Comparison of ENCODE assay signal across 8 cellular contexts in the genomic region with DNA sequence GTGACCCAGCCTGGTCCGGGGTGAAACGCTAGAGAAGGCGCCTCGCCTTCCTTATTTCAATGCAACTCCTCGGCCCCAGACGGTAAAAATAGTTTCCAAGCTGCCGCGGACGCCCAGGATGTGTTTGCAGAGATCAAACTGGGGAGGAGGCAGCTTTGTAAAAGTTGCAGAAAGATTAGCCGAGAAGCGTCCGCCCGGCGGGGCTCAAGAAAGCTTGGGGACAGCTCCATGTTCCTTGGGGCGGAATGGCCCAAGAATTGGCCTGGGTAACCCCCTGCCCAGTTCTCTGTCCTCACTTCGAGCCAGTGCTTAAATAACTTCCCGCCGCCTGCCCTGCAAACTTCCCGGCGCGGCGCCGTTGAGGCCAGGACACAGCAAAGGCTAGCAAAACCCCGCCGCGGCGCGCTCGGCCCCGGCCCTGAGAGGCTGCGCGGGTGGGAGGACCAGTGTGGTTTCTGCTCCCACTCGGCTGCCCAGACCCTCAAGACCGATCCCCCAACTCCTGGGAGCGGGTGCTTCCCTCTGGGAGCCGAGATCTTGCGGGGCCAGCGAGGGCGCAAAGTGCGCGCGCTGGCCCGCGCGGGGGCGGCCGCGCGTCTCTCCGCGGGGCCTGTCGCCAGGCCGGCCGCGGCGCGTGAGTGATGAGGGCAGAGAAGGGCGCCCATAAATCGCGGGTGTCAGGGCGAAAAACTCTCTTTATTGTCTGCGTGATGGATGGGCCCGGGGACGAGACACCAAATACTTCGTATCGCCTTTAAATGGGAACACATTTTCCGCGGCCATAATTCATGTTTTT. TPM values are rescaled to one million over a fixed set of nuclear protein-coding genes. Genes with fewer than 3 reads are reported as not detected.
A peak's percentile ranks its signal among the peaks of the same experiment; 100 is the strongest.
DNase-seq lines count a peak whose midpoint lies in the region; ATAC-seq and TF ChIP-seq lines count a peak whose summit lies in the region.

No MANE protein-coding gene starts in this region.

- TF ChIP-seq CTCF in WI38 (IDR thresholded peaks at IDR 0.05; ENCODE audit: low read depth, low read length) (no peak), cardiac muscle cell (IDR thresholded peaks at IDR 0.05; ENCODE audit: low read depth, low read length) (no peak), psoas muscle (IDR thresholded peaks at IDR 0.05) (no peak)

- peaks cover 59% of the 10 kb centered on the region for H3K27me3 ChIP-seq in cardiac muscle cell
- H3K27me3 ChIP-seq in psoas muscle (ENCODE audit: insufficient read depth in 3 of 3, low read length in 2 of 3) = peaks cover 4 to 73% (median 5%) of the 10 kb centered on the region in 3 donors
- no peaks in the 10 kb centered on the region for H3K27me3 ChIP-seq in SJCRH30

- ATAC-seq in psoas muscle = peak in 3 of 4 donors; percentile 18 to 52 (median 40)
- no peak for ATAC-seq in HG03159 (IDR thresholded peaks at IDR 0.05; ENCODE audit: unreplicated experiment)
- ATAC-seq in HG03457 (IDR thresholded peaks at IDR 0.05; ENCODE audit: unreplicated experiment) = no peak
- ATAC-seq in GM19395 (IDR thresholded peaks at IDR 0.05; ENCODE audit: unreplicated experiment) = no peak

- peak overlapping the region; percentile 76 for H3K27ac ChIP-seq in cardiac muscle cell
- peak overlapping the region; percentile 73 for H3K27ac ChIP-seq in psoas muscle
- no peak overlapping the region for H3K27ac ChIP-seq in SJCRH30

- H3K36me3 ChIP-seq in cardiac muscle cell (no peaks in the 10 kb centered on the region), psoas muscle (ENCODE audit: insufficient read depth in 1 of 2, low read depth in 1 of 2) (no peaks in the 10 kb centered on the region), SJCRH30 (no peaks in the 10 kb centered on the region)

- H3K4me1 ChIP-seq in cardiac muscle cell (ENCODE audit: low read depth) (peaks cover 8% of the 10 kb centered on the region), psoas muscle (peaks cover 11% of the 10 kb centered on the region), SJCRH30 (peaks cover 3% of the 10 kb centered on the region; the same call in 1 of the 2 replicates)

- DNase-seq in cardiac muscle cell (ENCODE audit: low read depth in 1 of 2, low spot score in 1 of 2) (peak; percentile 56 to 66), psoas muscle (peak; percentile 37 to 58), SJCRH30 (no peak)

- intact Hi-C loops in psoas muscle (cut with DNase I) = loop anchor here (10.0 kb wide), 3 partner anchors 247 to 1137 kb away; no protein-coding TSS in a partner anchor

- H3K9me3 ChIP-seq in cardiac muscle cell (ENCODE audit: low read depth) (no peaks in the 10 kb centered on the region), psoas muscle (no peaks in the 10 kb centered on the region), SJCRH30 (replicated peaks) (no peaks in the 10 kb centered on the region)

- WGBS in psoas muscle, 3 donors = 10 to 21% (median 20%) methylated on average over 62 to 68 of the region's 68 CpGs

- H3K4me3 ChIP-seq in GM08714 (ENCODE audit: low read length) = peak overlapping the region; percentile 58; the same call in 1 of the 2 replicates
- peak overlapping the region; percentile 72 for H3K4me3 ChIP-seq in WI38 (ENCODE audit: low read depth, low read length)
- peak overlapping the region; percentile 71 for H3K4me3 ChIP-seq in cardiac muscle cell
- H3K4me3 ChIP-seq in psoas muscle = peak overlapping the region; percentile 84
- no peak overlapping the region for H3K4me3 ChIP-seq in SJCRH30

RNA-seq across cellular contexts. Expression of a gene that starts 6.3 kb away (rescaled TPM):
- total RNA-seq in cardiac muscle cell (110 and 124 TPM in 2 replicates), psoas muscle (1 to 10 TPM; 2.3 to 5.7 (median 4.7) TPM)
- polyA plus RNA-seq in cardiac muscle cell (37.3 and 41.8 TPM in 2 replicates), psoas muscle (1 to 10 TPM; 1.1 to 2.0 (median 1.7) TPM)
- 1.8 and 1.9 TPM in 2 replicates for total RNA-seq in SJCRH30 (2014; rRNA removed; shearing (Covaris generic))

RNA-seq across cellular contexts. Expression of a gene that starts 23.5 kb away (rescaled TPM):
- total RNA-seq in cardiac muscle cell (3.0 and 6.2 TPM in 2 replicates), psoas muscle (1 to 10 TPM; 2.4 to 5.7 (median 2.6) TPM)
- polyA plus RNA-seq in cardiac muscle cell (11.7 and 29.3 TPM in 2 replicates), psoas muscle (1 to 10 TPM; 1.0 to 2.9 (median 1.5) TPM)
- 0.24 TPM in 1 of 2 replicates, not detected in the other for total RNA-seq in SJCRH30 (2014; rRNA removed; shearing (Covaris generic))

Comparison
In these comparisons a context has a peak if more than half of its experiments do, and no peak if none do; other contexts are left out.
1. DNase-seq: peak in cardiac muscle cell (2 of 2) and psoas muscle (2 of 2); none in SJCRH30 (0 of 2).
2. ATAC-seq: peak in psoas muscle (3 of 4); none in HG03159 (single experiment), HG03457 (single experiment) and GM19395 (single experiment).
3. RNA of a gene that starts 6.3 kb away (total RNA-seq): 110 to 124 TPM in cardiac muscle cell; 2.3 to 5.7 TPM in psoas muscle and 1.8 to 1.9 TPM in SJCRH30; every median in the first group is over 10 times any median in the second.